ENCODE assay signal across 13 cellular contexts in the genomic region with DNA sequence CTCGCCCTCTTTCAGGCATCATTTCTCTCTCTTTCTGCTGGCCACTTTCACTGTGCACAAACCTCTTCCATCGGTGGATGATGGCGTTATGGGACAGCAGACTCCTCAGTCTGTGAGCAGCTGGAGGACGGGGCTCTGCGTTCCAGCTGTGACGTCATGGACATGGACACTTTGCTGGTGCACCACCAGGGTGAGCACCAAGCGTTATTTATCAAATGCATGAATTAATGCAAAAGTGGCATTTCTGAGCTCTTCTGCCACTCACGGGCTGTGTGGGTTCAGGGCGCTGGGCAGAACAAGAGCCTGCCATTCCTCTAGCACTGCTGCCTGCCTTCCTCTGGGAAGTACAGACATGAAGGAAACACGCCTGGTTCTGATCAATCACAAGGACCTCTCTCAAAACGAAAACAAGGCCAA.
DNase-seq lines count a peak whose midpoint lies in the region; ATAC-seq, FAIRE-seq and TF ChIP-seq lines count a peak whose summit lies in the region.
"Had no signal": no experiment of that assay in that cellular context is flagged by ENCODE, and none has a peak within 500 bp of the region (broad histone marks: within the 10 kb centered on the region; RNA-seq: fewer than 3 reads in every experiment).

No MANE protein-coding gene starts in this region.

- H3K4me1 Mint-ChIP-seq in activated T-helper 17 cell treated with anti-CD3 and anti-CD28 coated beads, Interleukin-2, amount 50 U/mL, for 72 hours, result peaks cover 5% of the 10 kb centered on the region

- H3K9me3 ChIP-seq in left lung, result no peaks in the 10 kb centered on the region

- H3K36me3 Mint-ChIP-seq in activated T-helper 17 cell treated with anti-CD3 and anti-CD28 coated beads, Interleukin-2, amount 50 U/mL, for 72 hours (ENCODE audit: low read depth), result no peaks in the 10 kb centered on the region

- H3K27ac Mint-ChIP-seq in activated T-helper 17 cell treated with anti-CD3 and anti-CD28 coated beads, Interleukin-2, amount 50 U/mL, for 72 hours, result no peak overlapping the region

- H3K4me1 ChIP-seq in left lung, result peaks cover 0 to 5% of the 10 kb centered on the region in 2 donors

- H3K27ac ChIP-seq in cingulate gyrus (ENCODE audit: low read depth, low read length) (peak overlapping the region; percentile 78), left lung (peak overlapping the region; percentile 53 to 65)
- H3K27ac ChIP-seq: 22Rv1 had no signal

- H3K27me3 Mint-ChIP-seq in activated T-helper 17 cell treated with anti-CD3 and anti-CD28 coated beads, Interleukin-2, amount 50 U/mL, for 72 hours, result no peaks in the 10 kb centered on the region

- no peaks in the 10 kb centered on the region for H3K9me3 Mint-ChIP-seq in activated T-helper 17 cell treated with anti-CD3 and anti-CD28 coated beads, Interleukin-2, amount 50 U/mL, for 72 hours

- intact Hi-C loops in left lung (cut with DNase I), result no loop called here

- H3K27me3 ChIP-seq in left lung, result no peaks in the 10 kb centered on the region

- DNase-seq in NCI-H748 (lab: John Stamatoyannopoulos, UW; ENCODE audit: unreplicated experiment) (peak; percentile 7), NCI-H748 treated with DMSO at 0.1 percent for 48 hours (lab: John Stamatoyannopoulos, UW) (no peak), left lung (no peak), urothelium cell line (ENCODE audit: low spot score) (peak; percentile 81), NCI-H2196 treated with DMSO at 0.1 percent for 48 hours (lab: John Stamatoyannopoulos, UW; ENCODE audit: unreplicated experiment) (no peak)
- DNase-seq: activated T-cell treated with anti-CD3 and anti-CD28 coated beads, Interleukin-2, amount 50 U/mL, for 1 hour; KG1; NCI-H524 treated with DMSO at 0.1 percent for 48 hours; retina had no signal

- H3K4me3 ChIP-seq in left lung, result no peak overlapping the region

- no peak overlapping the region for H3K4me3 Mint-ChIP-seq in activated T-helper 17 cell treated with anti-CD3 and anti-CD28 coated beads, Interleukin-2, amount 50 U/mL, for 72 hours

- TF ChIP-seq CTCF in left lung (IDR thresholded peaks at IDR 0.05), result no peak

- peaks cover 0 to 84% of the 10 kb centered on the region in 2 donors for H3K36me3 ChIP-seq in left lung

- ATAC-seq in left lung (no peak), HG02623 (IDR thresholded peaks at IDR 0.05; ENCODE audit: unreplicated experiment) (no peak)
- ATAC-seq in activated T-helper 17 cell treated with anti-CD3 and anti-CD28 coated beads, Interleukin-2, amount 50 U/mL, for 72 hours (replicated peaks), result no peak

- FAIRE-seq in urothelium cell line (lab: Jason Lieb, UNC), result no peak

Comparison
In these comparisons a context has a peak if more than half of its experiments do, and no peak if none do; other contexts are left out.
1. DNase-seq: peak in NCI-H748 (single experiment) and urothelium cell line (single experiment); none in NCI-H748 treated with DMSO at 0.1 percent for 48 hours (single experiment), left lung (0 of 2) and NCI-H2196 treated with DMSO at 0.1 percent for 48 hours (single experiment).